9 cellular contexts compared by ENCODE assay signal in the genomic region with DNA sequence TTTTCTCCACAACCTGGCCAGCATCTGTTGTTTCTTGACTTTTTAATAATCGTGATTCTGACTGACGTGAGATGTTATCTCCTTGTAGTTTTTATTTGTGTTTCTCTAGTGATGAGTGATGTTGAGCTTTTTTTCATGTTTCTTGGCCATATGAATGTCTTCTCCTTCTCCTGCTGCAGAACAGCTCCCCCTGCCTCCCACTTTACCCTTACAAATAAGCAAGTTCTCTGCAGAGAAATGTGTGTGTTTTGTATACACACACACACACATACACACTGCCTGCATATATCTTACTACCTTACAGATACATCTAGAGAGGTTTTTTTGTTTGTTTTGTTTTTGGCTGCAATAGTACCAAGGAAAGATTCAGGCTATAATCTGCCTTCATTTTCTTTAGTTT.
DNase-seq lines count a peak whose midpoint lies in the region; ATAC-seq and TF ChIP-seq lines count a peak whose summit lies in the region.
"Had no signal": no experiment of that assay in that cellular context is flagged by ENCODE, and none has a peak within 500 bp of the region (broad histone marks: within the 10 kb centered on the region; RNA-seq: fewer than 3 reads in every experiment).

No MANE protein-coding gene starts in this region.

- peaks cover 11% of the 10 kb centered on the region for H3K27me3 ChIP-seq in OCI-LY3 (ENCODE audit: low read depth, low read length)
- no peaks in the 10 kb centered on the region for H3K27me3 ChIP-seq in effector memory CD4-positive, alpha-beta T cell (replicated peaks; ENCODE audit: control insufficient read depth, insufficient read depth, low read length, poor library complexity, severe bottlenecking)
- H3K27me3 ChIP-seq: SJCRH30 had no signal

- DNase-seq in AG04449 (ENCODE audit: low read depth, low spot score) (no peak), GM10248 (ENCODE audit: extremely low spot score) (no peak), fibroblast of pulmonary artery (ENCODE audit: low read depth) (peak; percentile 60)
- no peak for DNase-seq in effector memory CD4-positive, alpha-beta T cell
- no peak for DNase-seq in activated naive CD4-positive, alpha-beta T cell (lab: John Stamatoyannopoulos, UW)
- DNase-seq: SJCRH30 had no signal

- no peaks in the 10 kb centered on the region for H3K36me3 ChIP-seq in OCI-LY3 (replicated peaks; ENCODE audit: low read depth, low read length)
- H3K36me3 ChIP-seq in effector memory CD4-positive, alpha-beta T cell (ENCODE audit: control insufficient read depth, insufficient read depth, low read length): no peaks in the 10 kb centered on the region
- H3K36me3 ChIP-seq: SJCRH30 had no signal

- H3K9ac ChIP-seq in OCI-LY3 (ENCODE audit: low read length): no peak overlapping the region

- H3K4me1 ChIP-seq in OCI-LY3 (ENCODE audit: low read length): no peaks in the 10 kb centered on the region
- no peaks in the 10 kb centered on the region for H3K4me1 ChIP-seq in effector memory CD4-positive, alpha-beta T cell (ENCODE audit: control insufficient read depth, insufficient read depth, low read length, poor library complexity, severe bottlenecking)
- H3K4me1 ChIP-seq: SJCRH30 had no signal

- CTCF ChIA-PET in AG04449 (lab: Yijun Ruan, JAX): interaction anchor here (1.0 to 1.2 kb wide), 2 partner anchors 30 to 169 kb away, joined by 3 read pairs; no protein-coding TSS in a partner anchor
- CTCF ChIA-PET in GM10248 (lab: Yijun Ruan, JAX): interaction anchor here (0.6 to 2.1 kb wide), 3 partner anchors 194 to 1012 kb away, joined by 3 to 8 read pairs (median 3); no protein-coding TSS in a partner anchor

- H3K4me2 ChIP-seq in OCI-LY3 (ENCODE audit: low read length): no peak overlapping the region

- H3K9me3 ChIP-seq in OCI-LY3 (ENCODE audit: insufficient read depth, low read length): no peaks in the 10 kb centered on the region
- H3K9me3 ChIP-seq in effector memory CD4-positive, alpha-beta T cell (ENCODE audit: control insufficient read depth, low read length): no peaks in the 10 kb centered on the region
- H3K9me3 ChIP-seq: SJCRH30 had no signal

- no peak overlapping the region for H3K4me3 ChIP-seq in AG04449 (ENCODE audit: low read depth, low read length)
- no peak overlapping the region for H3K4me3 ChIP-seq in OCI-LY3 (ENCODE audit: low read length)
- H3K4me3 ChIP-seq in fibroblast of pulmonary artery (replicated peaks; ENCODE audit: low read depth, low read length): no peak overlapping the region
- no peak overlapping the region for H3K4me3 ChIP-seq in effector memory CD4-positive, alpha-beta T cell (ENCODE audit: insufficient read depth, low read depth, low read length, poor library complexity, severe bottlenecking)
- H3K4me3 ChIP-seq: SJCRH30 had no signal

- no peaks in the 10 kb centered on the region for H3K79me2 ChIP-seq in OCI-LY3 (ENCODE audit: low read length)

- H3K27ac ChIP-seq in OCI-LY3 (ENCODE audit: low read length): no peak overlapping the region
- no peak overlapping the region for H3K27ac ChIP-seq in effector memory CD4-positive, alpha-beta T cell (ENCODE audit: insufficient read depth, low read length, poor library complexity, severe bottlenecking)
- H3K27ac ChIP-seq: SJCRH30 had no signal

- no peaks in the 10 kb centered on the region for H4K20me1 ChIP-seq in OCI-LY3 (ENCODE audit: insufficient read depth, low read length)

- TF ChIP-seq CTCF in AG04449 (IDR thresholded peaks at IDR 0.05; ENCODE audit: insufficient read depth, low read length, missing control alignments): peak; percentile 15
- peak; percentile 31 for TF ChIP-seq CTCF in GM10248 (IDR thresholded peaks at IDR 0.05; ENCODE audit: control extremely low read depth, extremely low read depth, low read depth, missing control alignments)
- peak; percentile 48 for TF ChIP-seq CTCF in OCI-LY3 (IDR thresholded peaks at IDR 0.05; ENCODE audit: low read depth, low read length)
- peak; percentile 61 for TF ChIP-seq CTCF in fibroblast of pulmonary artery (IDR thresholded peaks at IDR 0.05; ENCODE audit: low read length, missing control alignments)

- no peak overlapping the region for H2AFZ ChIP-seq in OCI-LY3 (ENCODE audit: low read depth, low read length)

- ATAC-seq in HG02759 (IDR thresholded peaks at IDR 0.05; ENCODE audit: unreplicated experiment) (no peak), esophagus mucosa (no peak)

- POLR2A ChIA-PET in AG04449 (lab: Yijun Ruan, JAX) (no interaction called here), GM10248 (lab: Yijun Ruan, JAX) (no interaction called here)
